In genomic region chr3:24019585-24019984, GRCh38 we compare ENCODE assay signal across 33 cellular contexts.
"Had no signal": no experiment of that assay in that cellular context is flagged by ENCODE, and none has a peak within 500 bp of the region (broad histone marks: within the 10 kb centered on the region; RNA-seq: fewer than 3 reads in every experiment).

No MANE protein-coding gene starts in this region.

- H3K9me3 ChIP-seq: body of pancreas, esophagus muscularis mucosa, left ventricle myocardium inferior, mucosa of descending colon, ovary, prostate gland, sigmoid colon, stomach, transverse colon had no signal

- H3K36me3 Mint-ChIP-seq: activated naive CD8-positive, alpha-beta T cell; stimulated activated naive B cell treated with anti-CD40 and anti-IgM and Interleukin-4, amounts not matched to agents 10 μg/mL and 1 μg/mL and 100 μg/mL, for 72 hours had no signal

- H3K9me3 Mint-ChIP-seq: effector memory CD8-positive, alpha-beta T cell; stimulated activated naive B cell treated with anti-CD40 and anti-IgM and Interleukin-4, amounts not matched to agents 10 μg/mL and 1 μg/mL and 100 μg/mL, for 72 hours; T-helper 1 cell treated with Interleukin-12 subunit alpha and Interleukin-12 subunit beta and Interleukin-4 antibody, amounts not matched to agents 30 μg/mL and 1 μg/mL, for 36 hours had no signal

- DNase-seq: activated CD4-positive, alpha-beta T cell treated with anti-CD3 and anti-CD28 coated beads for 48 hours; activated CD4-positive, alpha-beta T cell treated with anti-CD3 and anti-CD28 coated beads, Interleukin-2, amount 50 U/mL, for 48 hours; activated CD8-positive, alpha-beta memory T cell treated with anti-CD3 and anti-CD28 coated beads for 24 hours; activated effector memory CD4-positive, alpha-beta T cell treated with Interleukin-2 at 50 U/mL for 16 hours; activated naive CD4-positive, alpha-beta T cell treated with Interleukin-2 at 50 U/mL for 16 hours; aorta; body of pancreas; effector memory CD8-positive, alpha-beta T cell; left ventricle myocardium inferior; mucosa of descending colon; ovary; retina; sigmoid colon; stimulated activated CD4-positive, alpha-beta T cell treated with anti-CD3 and anti-CD28 coated beads, Interleukin-1b, Interleukin-23, amount 100 ng/mL, for 48 hours; stimulated activated CD4-positive, alpha-beta T cell treated with anti-CD3 and anti-CD28 coated beads, Interleukin-4, amount 100 ng/mL, for 4 hours; stimulated activated CD8-positive, alpha-beta memory T cell treated with anti-CD3 and anti-CD28 coated beads, Interleukin-4, amount 100 ng/mL, for 48 hours; stimulated activated naive B cell treated with anti-CD40 and anti-IgM and Interleukin-4, amounts not matched to agents 10 μg/mL and 1 μg/mL and 100 μg/mL, for 72 hours; stomach; T1000; transverse colon; WERI-Rb-1 had no signal

- H3K27ac ChIP-seq: body of pancreas, cardiac muscle cell, coronary artery, esophagus muscularis mucosa, left ventricle myocardium inferior, ovary, sigmoid colon, stomach, transverse colon, WERI-Rb-1 had no signal

- FAIRE-seq: frontal cortex, islet of Langerhans had no signal

- ATAC-seq: activated CD4-positive, CD25-positive, alpha-beta regulatory T cell treated with anti-CD3 and anti-CD28 coated beads, Interleukin-2, amount 50 U/mL, for 24 hours; body of pancreas; effector memory CD8-positive, alpha-beta T cell; mucosa of descending colon; stimulated activated naive B cell treated with anti-CD40 and anti-IgM and Interleukin-4, amounts not matched to agents 10 μg/mL and 1 μg/mL and 100 μg/mL, for 72 hours had no signal

- H3K27ac Mint-ChIP-seq: activated naive CD8-positive, alpha-beta T cell; effector memory CD8-positive, alpha-beta T cell; nephron; T-helper 1 cell treated with Interleukin-12 subunit alpha and Interleukin-12 subunit beta and Interleukin-4 antibody, amounts not matched to agents 30 μg/mL and 1 μg/mL, for 36 hours had no signal

- H3K4me1 ChIP-seq: body of pancreas, prostate gland, sigmoid colon, stomach, transverse colon had no signal

- H3K27me3 Mint-ChIP-seq: activated naive CD8-positive, alpha-beta T cell; effector memory CD8-positive, alpha-beta T cell; stimulated activated naive B cell treated with anti-CD40 and anti-IgM and Interleukin-4, amounts not matched to agents 10 μg/mL and 1 μg/mL and 100 μg/mL, for 72 hours had no signal

- H3K4me2 ChIP-seq: smooth muscle cell had no signal

- H3K36me3 ChIP-seq: cardiac muscle cell, esophagus muscularis mucosa, left ventricle myocardium inferior, ovary, prostate gland, sigmoid colon, stomach, transverse colon, WERI-Rb-1 had no signal

- H3K4me3 Mint-ChIP-seq: activated naive CD8-positive, alpha-beta T cell; effector memory CD8-positive, alpha-beta T cell; nephron; stimulated activated naive B cell treated with anti-CD40 and anti-IgM and Interleukin-4, amounts not matched to agents 10 μg/mL and 1 μg/mL and 100 μg/mL, for 72 hours; T-helper 1 cell treated with Interleukin-12 subunit alpha and Interleukin-12 subunit beta and Interleukin-4 antibody, amounts not matched to agents 30 μg/mL and 1 μg/mL, for 36 hours had no signal

- H3K4me3 ChIP-seq: body of pancreas, cardiac muscle cell, coronary artery, esophagus muscularis mucosa, left ventricle myocardium inferior, lung, mucosa of descending colon, ovary, sigmoid colon, smooth muscle cell, stomach, transverse colon had no signal

- H3K4me1 Mint-ChIP-seq: stimulated activated naive B cell treated with anti-CD40 and anti-IgM and Interleukin-4, amounts not matched to agents 10 μg/mL and 1 μg/mL and 100 μg/mL, for 72 hours had no signal

- H3K27me3 ChIP-seq: body of pancreas, cardiac muscle cell, esophagus muscularis mucosa, ovary, sigmoid colon, stomach, transverse colon had no signal
